8 cellular contexts compared by ENCODE assay signal in the genomic region with DNA sequence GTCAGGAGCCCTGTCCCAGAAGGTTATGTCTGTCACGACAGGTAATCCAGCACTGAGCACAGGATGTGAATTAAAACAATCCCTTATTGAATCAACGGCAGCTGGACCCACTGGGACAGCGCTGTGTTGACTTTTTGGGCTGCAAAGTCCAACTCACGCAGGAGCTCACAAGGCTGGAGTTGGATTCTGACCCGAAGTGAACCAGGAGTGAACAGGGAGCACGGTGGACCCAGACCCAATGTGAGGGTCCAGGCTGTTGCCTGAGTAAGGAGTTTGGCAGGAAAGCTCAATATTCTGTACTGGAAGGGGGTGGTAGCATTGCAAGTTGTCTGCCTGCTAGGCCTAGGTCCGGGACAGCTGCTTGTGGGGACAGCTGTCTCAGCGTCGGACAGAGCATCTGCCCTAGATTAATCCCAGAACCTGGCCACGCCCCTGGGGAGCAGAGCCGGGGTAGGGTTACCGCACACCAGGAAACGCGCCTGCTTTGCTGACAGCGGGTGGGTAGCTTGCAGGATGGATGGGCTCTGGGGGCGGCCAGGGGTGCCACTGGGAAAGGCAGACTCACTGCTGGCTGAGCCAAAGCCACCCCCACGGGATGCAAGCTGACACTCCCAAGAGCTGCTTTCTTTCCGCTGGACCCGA. TPM values are rescaled to one million over a fixed set of nuclear protein-coding genes. Genes with fewer than 3 reads are reported as not detected.
DNase-seq lines count a peak whose midpoint lies in the region; ATAC-seq and TF ChIP-seq lines count a peak whose summit lies in the region.
"Had no signal": no experiment of that assay in that cellular context is flagged by ENCODE, and none has a peak within 500 bp of the region (broad histone marks: within the 10 kb centered on the region; RNA-seq: fewer than 3 reads in every experiment).

No MANE protein-coding gene starts in this region.

- H3K36me3 Mint-ChIP-seq in chondrocyte (ENCODE audit: low read depth): no peaks in the 10 kb centered on the region

- no peaks in the 10 kb centered on the region for H3K27me3 ChIP-seq in parathyroid adenoma (ENCODE audit: control insufficient read depth, insufficient read depth, low read length)
- peaks cover 54% of the 10 kb centered on the region for H3K27me3 ChIP-seq in gastroesophageal sphincter

- peak overlapping the region; percentile 75 for H3K27ac Mint-ChIP-seq in chondrocyte (ENCODE audit: unreplicated experiment)

- no peak for TF ChIP-seq EP300 in gastroesophageal sphincter (IDR thresholded peaks at IDR 0.05)

- no peak overlapping the region for H3K4me3 ChIP-seq in parathyroid adenoma (ENCODE audit: low read depth, low read length)
- H3K4me3 ChIP-seq in gastroesophageal sphincter: no peak overlapping the region

- no peak for ATAC-seq in gastroesophageal sphincter

- TF ChIP-seq CTCF in chondrocyte (IDR thresholded peaks at IDR 0.05) (no peak), parathyroid adenoma (IDR thresholded peaks at IDR 0.05) (no peak), gastroesophageal sphincter (IDR thresholded peaks at IDR 0.05) (no peak)

- no peak for TF ChIP-seq POLR2A in gastroesophageal sphincter (IDR thresholded peaks at IDR 0.05)

- no peak overlapping the region for H3K9ac ChIP-seq in parathyroid adenoma

- peak; percentile 20 for DNase-seq in DMS153 (lab: John Stamatoyannopoulos, UW)
- peak; percentile 21 for DNase-seq in HuH-7.5 (ENCODE audit: low spot score)
- no peak for DNase-seq in chondrocyte (ENCODE audit: low spot score)
- no peak for DNase-seq in effector CD8-positive, alpha-beta T cell (lab: John Stamatoyannopoulos, UW)
- DNase-seq in activated T-cell treated with anti-CD3 and anti-CD28 coated beads for 4 hours: no peak
- DNase-seq: NCI-H774 had no signal

- peaks cover 6% of the 10 kb centered on the region for H3K4me1 ChIP-seq in parathyroid adenoma
- H3K4me1 ChIP-seq in gastroesophageal sphincter: no peaks in the 10 kb centered on the region

- 0% methylated on average over 4 of the region's 19 CpGs; no CpG with 5 or more reads in 1 of the 2 donors for WGBS in gastroesophageal sphincter (ENCODE audit: low coverage in 1 of 2), 2 donors

- H3K79me2 ChIP-seq in parathyroid adenoma: peaks cover 4% of the 10 kb centered on the region

- peaks cover 39% of the 10 kb centered on the region for H3K4me1 Mint-ChIP-seq in chondrocyte (ENCODE audit: low read depth)

- H3K4me2 ChIP-seq in parathyroid adenoma (ENCODE audit: low read length): no peak overlapping the region

- no peaks in the 10 kb centered on the region for H3K9me3 ChIP-seq in parathyroid adenoma (ENCODE audit: control insufficient read depth, low read length)
- H3K9me3 ChIP-seq in gastroesophageal sphincter: peaks cover 0 to 7% (median 0%) of the 10 kb centered on the region in 3 donors

- H3K27me3 Mint-ChIP-seq in chondrocyte (ENCODE audit: low read depth): no peaks in the 10 kb centered on the region

- peak overlapping the region; percentile 57 for H3K4me3 Mint-ChIP-seq in chondrocyte (ENCODE audit: unreplicated experiment)

- no peaks in the 10 kb centered on the region for H3K36me3 ChIP-seq in parathyroid adenoma (ENCODE audit: control insufficient read depth, insufficient read depth, low read length)
- H3K36me3 ChIP-seq in gastroesophageal sphincter: no peaks in the 10 kb centered on the region

- no peaks in the 10 kb centered on the region for H3K9me3 Mint-ChIP-seq in chondrocyte (ENCODE audit: low read depth)

- H2AFZ ChIP-seq in parathyroid adenoma: peak overlapping the region; percentile 33

- H3K27ac ChIP-seq in parathyroid adenoma (no peak overlapping the region), gastroesophageal sphincter (no peak overlapping the region)

RNA-seq across cellular contexts. Expression of a gene that starts 24.0 kb away (rescaled TPM):
- total RNA-seq in chondrocyte (102 to 156 TPM (median 155 TPM) in 3 replicates), gastroesophageal sphincter (not detected)

Comparison
In these comparisons a context has a peak if more than half of its experiments do, and no peak if none do; other contexts are left out.
1. DNase-seq: peak in DMS153 (single experiment) and HuH-7.5 (single experiment); none in chondrocyte (single experiment), effector CD8-positive, alpha-beta T cell (single experiment) and activated T-cell treated with anti-CD3 and anti-CD28 coated beads for 4 hours (single experiment).
2. RNA of a gene that starts 24.0 kb away (total RNA-seq): 102 to 156 TPM in chondrocyte; not detected in gastroesophageal sphincter; every median in the first group is over 10 times any median in the second.